ENCODE assay signal across 25 cellular contexts in genomic region chr1:191519519-191519918, GRCh38.
DNase-seq lines count a peak whose midpoint lies in the region; ATAC-seq, FAIRE-seq and TF ChIP-seq lines count a peak whose summit lies in the region.
"Had no signal": no experiment of that assay in that cellular context is flagged by ENCODE, and none has a peak within 500 bp of the region (broad histone marks: within the 10 kb centered on the region; RNA-seq: fewer than 3 reads in every experiment).

No MANE protein-coding gene starts in this region.

- no peaks in the 10 kb centered on the region for H3K27me3 Mint-ChIP-seq in nephron (ENCODE audit: low read depth)
- H3K27me3 Mint-ChIP-seq: CD4-positive, CD25-positive, alpha-beta regulatory T cell; CD8-positive, alpha-beta memory T cell; IgD-negative memory B cell had no signal

- H3K9me3 Mint-ChIP-seq in nephron, result no peaks in the 10 kb centered on the region

- POLR2A ChIA-PET in A549 (lab: Yijun Ruan, JAX), result no interaction called here
- POLR2A ChIA-PET in HCT116 (lab: Charles Lee), result no interaction called here

- no peaks in the 10 kb centered on the region for H3K9me2 ChIP-seq in HCT116 (ENCODE audit: insufficient read depth)

- FAIRE-seq in A549 (lab: Jason Lieb, UNC) (no peak), HTR-8/SVneo (lab: Jason Lieb, UNC) (no peak)
- FAIRE-seq: GM12878, HepG2 had no signal

- no peak for TF ChIP-seq POLR2A in A549 (IDR thresholded peaks at IDR 0.05; ENCODE audit: low read length)
- no peak for TF ChIP-seq POLR2A in HCT116 (IDR thresholded peaks at IDR 0.05; ENCODE audit: borderline replicate concordance, extremely low read depth, insufficient read depth, insufficient read length)

- peak overlapping the region; percentile 6 to 75 (median 63) for H3K27ac Mint-ChIP-seq in nephron
- H3K27ac Mint-ChIP-seq: CD4-positive, CD25-positive, alpha-beta regulatory T cell; CD8-positive, alpha-beta memory T cell; HFFc6; IgD-negative memory B cell had no signal

- H3K4me1 ChIP-seq in A549, result peaks cover 24% of the 10 kb centered on the region
- H3K4me1 ChIP-seq in HCT116 (ENCODE audit: control insufficient read depth in 1 of 2, insufficient read depth in 2 of 2, low read length in 2 of 2), result no peaks in the 10 kb centered on the region
- no peaks in the 10 kb centered on the region for H3K4me1 ChIP-seq in HAP-1

- BruUV-seq in HCT116 (replicated peaks; lab: Mats Ljungman, UMichigan), result no TSS peak

- peak overlapping the region; percentile 67 for H2AFZ ChIP-seq in HCT116 (ENCODE audit: low read depth, low read length, poor library complexity, severe bottlenecking)
- H2AFZ ChIP-seq: GM23248 had no signal

- ATAC-seq in A549 (no peak; a peak in 2 of 6 replicates), HCT116 (no peak), GM19452 (IDR thresholded peaks at IDR 0.05; ENCODE audit: unreplicated experiment) (no peak)
- ATAC-seq: GM12878, HepG2 had no signal

- H3K27ac ChIP-seq in A549 (peak overlapping the region in 1 of 2 experiments; percentile 16; a peak in 2 of 6 replicates), HCT116 (ENCODE audit: low read depth, low read length) (no peak overlapping the region)
- H3K27ac ChIP-seq: GM23248, HL-60 had no signal

- no peak overlapping the region for H3K9ac ChIP-seq in HCT116 (ENCODE audit: low read length)
- H3K9ac ChIP-seq: GM23248 had no signal

- in situ Hi-C loops in HAP-1 (cut with MboI; ENCODE audit: low sequenced_read_pairs), result no loop called here

- CTCF ChIA-PET in A549 (lab: Yijun Ruan, JAX), result no interaction called here
- CTCF ChIA-PET in HCT116 (lab: Charles Lee), result no interaction called here

- TF ChIP-seq CTCF in A549 (IDR thresholded peaks at IDR 0.05) (no peak), HCT116 (IDR thresholded peaks at IDR 0.05 in 2 of 3, conservative IDR thresholded peaks at IDR 0.05 in 1 of 3; ENCODE audit: borderline replicate concordance in 1 of 3, insufficient read depth in 1 of 3, low read depth in 2 of 3, low read length in 2 of 3) (no peak), nephron (IDR thresholded peaks at IDR 0.05; ENCODE audit: unreplicated experiment in 3 of 3) (no peak)

- H3K4me1 Mint-ChIP-seq in nephron, result no peaks in the 10 kb centered on the region
- H3K4me1 Mint-ChIP-seq: CD4-positive, CD25-positive, alpha-beta regulatory T cell; CD8-positive, alpha-beta memory T cell; IgD-negative memory B cell had no signal

- no peak for TF ChIP-seq RAD21 in A549 (conservative IDR thresholded peaks at IDR 0.05 in 1 of 2, IDR thresholded peaks at IDR 0.05 in 1 of 2)
- TF ChIP-seq RAD21 in HCT116 (IDR thresholded peaks at IDR 0.05; ENCODE audit: low read depth), result no peak

- no peak overlapping the region; the same call in 2 of the 3 replicates for H3K4me3 ChIP-seq in A549
- H3K4me3 ChIP-seq in HCT116 (replicated peaks in 1 of 2; ENCODE audit: low read depth in 1 of 2, low read length in 2 of 2), result no peak overlapping the region
- H3K4me3 ChIP-seq in HAP-1, result no peak overlapping the region
- H3K4me3 ChIP-seq: GM12878, GM23248 had no signal

- H3K9me3 ChIP-seq in A549 (no peaks in the 10 kb centered on the region), HCT116 (ENCODE audit: control insufficient read depth in 1 of 2, insufficient read depth in 1 of 2, low read depth in 1 of 2, low read length in 2 of 2) (no peaks in the 10 kb centered on the region), HAP-1 (no peaks in the 10 kb centered on the region)
- H3K9me3 ChIP-seq: BE2C had no signal

- H4K20me1 ChIP-seq in HCT116 (ENCODE audit: insufficient read depth), result no peaks in the 10 kb centered on the region

- H3K79me2 ChIP-seq in HCT116 (ENCODE audit: insufficient read depth, low read length), result no peaks in the 10 kb centered on the region

- H3K36me3 ChIP-seq in HCT116 (ENCODE audit: control insufficient read depth in 1 of 2, insufficient read depth in 2 of 2, low read length in 2 of 2) (no peaks in the 10 kb centered on the region), HAP-1 (replicated peaks) (no peaks in the 10 kb centered on the region)
- H3K36me3 ChIP-seq: BE2C had no signal

- no peak overlapping the region for H3K4me3 Mint-ChIP-seq in nephron
- H3K4me3 Mint-ChIP-seq: CD4-positive, CD25-positive, alpha-beta regulatory T cell; CD8-positive, alpha-beta memory T cell; HFFc6; IgD-negative memory B cell had no signal

- peak overlapping the region; percentile 66 for H3K4me2 ChIP-seq in A549
- no peak overlapping the region for H3K4me2 ChIP-seq in HCT116 (ENCODE audit: low read length)

- H3K27me3 ChIP-seq in HCT116 (ENCODE audit: insufficient read depth, low read length), result no peaks in the 10 kb centered on the region
- H3K27me3 ChIP-seq in HAP-1 (ENCODE audit: low read depth), result no peaks in the 10 kb centered on the region
- H3K27me3 ChIP-seq: BE2C had no signal

- TF ChIP-seq EP300 in A549 (IDR thresholded peaks at IDR 0.05), result no peak

- intact Hi-C loops in HCT116 (cut with micrococcal nuclease), result no loop called here

- RAD21 ChIA-PET in HCT116 (lab: Charles Lee; ENCODE audit: low non-redundant PET in 1 of 2, low total read pairs in 2 of 2, uncharacterized antibody in 2 of 2, unreplicated experiment in 2 of 2), result no interaction called here

- no peaks in the 10 kb centered on the region for H3K36me3 Mint-ChIP-seq in nephron (ENCODE audit: low read depth)
- H3K36me3 Mint-ChIP-seq: CD4-positive, CD25-positive, alpha-beta regulatory T cell; CD8-positive, alpha-beta memory T cell; IgD-negative memory B cell had no signal

- no peak for DNase-seq in A549 (ENCODE audit: low read depth in 1 of 2, low spot score in 1 of 2)
- no peak for DNase-seq in HCT116 (ENCODE audit: low read depth, low spot score)
- DNase-seq in glomerular visceral epithelial cell (ENCODE audit: extremely low spot score), result peak; percentile 1
- no peak for DNase-seq in NCI-H748 (lab: John Stamatoyannopoulos, UW; ENCODE audit: unreplicated experiment)
- no peak for DNase-seq in HAP-1 (ENCODE audit: low spot score in 2 of 2)
- DNase-seq in HTR-8/SVneo (ENCODE audit: insufficient read length, low spot score), result no peak
- DNase-seq: 8988T; BE2C; C1 segment of cervical spinal cord; CD4-positive, CD25-positive, alpha-beta regulatory T cell; CD8-positive, alpha-beta memory T cell; COR-L47; DMS153; DND-41; EL; GM23248; HCEC 1CT; HFFc6; KBM-7 had no signal

TF ChIP-seq in A549, 52 proteins besides CTCF, POLR2A, EP300 and RAD21:
- TF ChIP-seq TFCP2L1 (CRISPR knock-in tag; IDR thresholded peaks at IDR 0.05), result no peak
- no peak for TF ChIP-seq EHMT2 (IDR thresholded peaks at IDR 0.05; ENCODE audit: low read depth)
- TF ChIP-seq JUN (IDR thresholded peaks at IDR 0.05), result no peak
- TF ChIP-seq CEBPB (IDR thresholded peaks at IDR 0.05), result no peak
- TF ChIP-seq JUNB (IDR thresholded peaks at IDR 0.05), result no peak
- TF ChIP-seq HDAC2 (IDR thresholded peaks at IDR 0.05), result no peak
- no peak for TF ChIP-seq FOXS1 (CRISPR knock-in tag; IDR thresholded peaks at IDR 0.05)
- TF ChIP-seq ZFP36 (IDR thresholded peaks at IDR 0.05; ENCODE audit: borderline replicate concordance, partially characterized antibody), result no peak
TF ChIP-seq in A549: peak in this region for 0.

TF ChIP-seq in HCT116, 20 proteins besides CTCF, POLR2A, EP300 and RAD21 (continues in another document):
- TF ChIP-seq YY1 (IDR thresholded peaks at IDR 0.05; ENCODE audit: extremely low read depth, insufficient replicate concordance, low read depth, low read length) (no peak), EGR1 (IDR thresholded peaks at IDR 0.05; ENCODE audit: low read depth) (no peak), POLR2AphosphoS5 (IDR thresholded peaks at IDR 0.05; ENCODE audit: low read depth, low read length) (no peak), JUND (IDR thresholded peaks at IDR 0.05) (no peak), TCF7L2 (IDR thresholded peaks at IDR 0.05; ENCODE audit: borderline replicate concordance, extremely low read depth, insufficient read depth, insufficient read length) (no peak), FOSL1 (IDR thresholded peaks at IDR 0.05; ENCODE audit: low read depth) (no peak), ELF1 (IDR thresholded peaks at IDR 0.05; ENCODE audit: borderline replicate concordance, low read depth) (no peak), SRF (IDR thresholded peaks at IDR 0.05; ENCODE audit: low read depth) (no peak), CBX3 (IDR thresholded peaks at IDR 0.05; ENCODE audit: low read depth) (no peak), EZH2phosphoT487 (IDR thresholded peaks at IDR 0.05; ENCODE audit: borderline replicate concordance) (no peak), EZH2 (IDR thresholded peaks at IDR 0.05) (no peak), ZFX (IDR thresholded peaks at IDR 0.05) (no peak), MAX (IDR thresholded peaks at IDR 0.05) (no peak)
- TF ChIP-seq, protein P1, sequence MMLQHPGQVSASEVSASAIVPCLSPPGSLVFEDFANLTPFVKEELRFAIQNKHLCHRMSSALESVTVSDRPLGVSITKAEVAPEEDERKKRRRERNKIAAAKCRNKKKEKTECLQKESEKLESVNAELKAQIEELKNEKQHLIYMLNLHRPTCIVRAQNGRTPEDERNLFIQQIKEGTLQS (IDR thresholded peaks at IDR 0.05), result no peak
- TF ChIP-seq, protein P2, sequence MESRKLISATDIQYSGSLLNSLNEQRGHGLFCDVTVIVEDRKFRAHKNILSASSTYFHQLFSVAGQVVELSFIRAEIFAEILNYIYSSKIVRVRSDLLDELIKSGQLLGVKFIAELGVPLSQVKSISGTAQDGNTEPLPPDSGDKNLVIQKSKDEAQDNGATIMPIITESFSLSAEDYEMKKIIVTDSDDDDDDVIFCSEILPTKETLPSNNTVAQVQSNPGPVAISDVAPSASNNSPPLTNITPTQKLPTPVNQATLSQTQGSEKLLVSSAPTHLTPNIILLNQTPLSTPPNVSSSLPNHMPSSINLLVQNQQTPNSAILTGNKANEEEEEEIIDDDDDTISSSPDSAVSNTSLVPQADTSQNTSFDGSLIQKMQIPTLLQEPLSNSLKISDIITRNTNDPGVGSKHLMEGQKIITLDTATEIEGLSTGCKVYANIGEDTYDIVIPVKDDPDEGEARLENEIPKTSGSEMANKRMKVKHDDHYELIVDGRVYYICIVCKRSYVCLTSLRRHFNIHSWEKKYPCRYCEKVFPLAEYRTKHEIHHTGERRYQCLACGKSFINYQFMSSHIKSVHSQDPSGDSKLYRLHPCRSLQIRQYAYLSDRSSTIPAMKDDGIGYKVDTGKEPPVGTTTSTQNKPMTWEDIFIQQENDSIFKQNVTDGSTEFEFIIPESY (IDR thresholded peaks at IDR 0.05; ENCODE audit: extremely low read depth, insufficient replicate concordance, low read length), result no peak
